Comparison of ENCODE assay signal across 11 cellular contexts in genomic region chr9:112863214-112863613, GRCh38. TPM values are rescaled to one million over a fixed set of nuclear protein-coding genes. Genes with fewer than 3 reads are reported as not detected.
A peak's percentile ranks its signal among the peaks of the same experiment; 100 is the strongest.
DNase-seq lines count a peak whose midpoint lies in the region; ATAC-seq, FAIRE-seq and TF ChIP-seq lines count a peak whose summit lies in the region.
"Had no signal": no experiment of that assay in that cellular context is flagged by ENCODE, and none has a peak within 500 bp of the region (broad histone marks: within the 10 kb centered on the region; RNA-seq: fewer than 3 reads in every experiment).

No MANE protein-coding gene starts in this region.

- POLR2A ChIA-PET in PC-9 (lab: Charles Lee; ENCODE audit: unreplicated experiment): no interaction called here
- POLR2A ChIA-PET in RWPE1 (lab: Yijun Ruan, JAX; ENCODE audit: low non-redundant PET): no interaction called here

- no peaks in the 10 kb centered on the region for H3K27me3 ChIP-seq in adipocyte (replicated peaks; ENCODE audit: control insufficient read depth, insufficient read depth, low read length)
- no peaks in the 10 kb centered on the region for H3K27me3 ChIP-seq in PC-9 (ENCODE audit: insufficient read depth, low read depth)

- no peak for TF ChIP-seq POLR2A in H54 (IDR thresholded peaks at IDR 0.05; ENCODE audit: low read depth, low read length)

- H3K36me3 ChIP-seq in adipocyte (ENCODE audit: control insufficient read depth, insufficient read depth, low read length, severe bottlenecking) (no peaks in the 10 kb centered on the region), PC-9 (ENCODE audit: low read depth) (no peaks in the 10 kb centered on the region)

- peaks cover 65% of the 10 kb centered on the region for H3K4me1 ChIP-seq in adipocyte (ENCODE audit: control insufficient read depth, insufficient read depth, low read length)
- peaks cover 4% of the 10 kb centered on the region for H3K4me1 ChIP-seq in PC-9 (replicated peaks; ENCODE audit: insufficient read depth)

- peaks cover 12% of the 10 kb centered on the region; the same call in 1 of the 2 replicates for H3F3A ChIP-seq in PC-9 (ENCODE audit: insufficient read depth, low read depth)

- no peaks in the 10 kb centered on the region for H3K27me3 Mint-ChIP-seq in type B pancreatic cell

- no peak overlapping the region for H2AFZ ChIP-seq in PC-9

- peak; percentile 36 for ATAC-seq in HG02870 (IDR thresholded peaks at IDR 0.05; ENCODE audit: unreplicated experiment)

- no peak overlapping the region for H3K27ac Mint-ChIP-seq in type B pancreatic cell

- CTCF ChIA-PET in PC-9 (lab: Charles Lee) (no interaction called here), RWPE1 (lab: Yijun Ruan, JAX) (interaction anchor here (1.3 kb wide), 1 partner anchor 40 kb away, joined by 5 read pairs; no protein-coding TSS in a partner anchor)

- no peaks in the 10 kb centered on the region for H3K9me2 ChIP-seq in PC-9 (ENCODE audit: insufficient read depth)

- peak; percentile 27 for DNase-seq in AG20443 (ENCODE audit: low spot score)
- peak; percentile 81 for DNase-seq in adipocyte (ENCODE audit: low read depth)
- peak; percentile 73 for DNase-seq in medulla oblongata (ENCODE audit: extremely low spot score)
- DNase-seq in PC-9: no peak
- DNase-seq in H54 (ENCODE audit: insufficient read length, low spot score): no peak
- DNase-seq in RWPE1 (ENCODE audit: low spot score): no peak
- DNase-seq in type B pancreatic cell (ENCODE audit: extremely low spot score, unreplicated experiment): no peak
- DNase-seq: dermis blood vessel endothelial cell, H7, NCI-H2227 treated with DMSO at 0.1 percent for 48 hours had no signal

- H4K20me1 ChIP-seq in PC-9 (ENCODE audit: insufficient read depth): no peaks in the 10 kb centered on the region

- H3K4me3 Mint-ChIP-seq in type B pancreatic cell: no peak overlapping the region

- peaks cover 4% of the 10 kb centered on the region for H3K36me3 Mint-ChIP-seq in type B pancreatic cell

- H3K4me1 Mint-ChIP-seq in type B pancreatic cell (ENCODE audit: unreplicated experiment): peaks cover 5% of the 10 kb centered on the region

- intact Hi-C loops in PC-9 (cut with micrococcal nuclease; ENCODE audit: unreplicated experiment): no loop called here

- no peak overlapping the region for H3K4me3 ChIP-seq in adipocyte (ENCODE audit: low read length)
- no peak overlapping the region for H3K4me3 ChIP-seq in PC-9

- no TSS peak for BruUV-seq in PC-9 (replicated peaks; lab: Mats Ljungman, UMichigan)

- H3K9me3 ChIP-seq in adipocyte (ENCODE audit: control insufficient read depth, low read length): no peaks in the 10 kb centered on the region
- H3K9me3 ChIP-seq in PC-9 (ENCODE audit: insufficient read depth, low read depth): no peaks in the 10 kb centered on the region

- TF ChIP-seq CTCF in PC-9 (conservative IDR thresholded peaks at IDR 0.05) (no peak), RWPE1 (conservative IDR thresholded peaks at IDR 0.05; ENCODE audit: low read depth) (no peak), type B pancreatic cell (conservative IDR thresholded peaks at IDR 0.05) (no peak)

- H3K9ac ChIP-seq in adipocyte (ENCODE audit: low read length): peak overlapping the region; percentile 69

- no peak overlapping the region for H3K4me2 ChIP-seq in PC-9

- no peak for FAIRE-seq in H54 (lab: Jason Lieb, UNC)

- H3K9me3 Mint-ChIP-seq in type B pancreatic cell: peaks cover 4% of the 10 kb centered on the region

- no peaks in the 10 kb centered on the region for H3K79me2 ChIP-seq in PC-9 (ENCODE audit: low read depth)

- no peak overlapping the region for H3K27ac ChIP-seq in PC-9
- no peak overlapping the region for H3K27ac ChIP-seq in RWPE1

RNA-seq across cellular contexts. Expression of gene SLC46A2, which starts 27.5 kb away (rescaled TPM):
- total RNA-seq in PC-9 (2021) (not detected in 2 replicates), type B pancreatic cell (ENCODE audit: low replicate concordance) (0.14 TPM in 1 of 2 replicates, not detected in the other)
- total RNA-seq: dermis blood vessel endothelial cell, H7 had no signal

Comparison
In these comparisons a context has a peak if more than half of its experiments do, and no peak if none do; other contexts are left out.
1. DNase-seq: peak in AG20443 (single experiment), adipocyte (single experiment) and medulla oblongata (single experiment); none in PC-9 (0 of 2), H54 (single experiment), RWPE1 (single experiment) and type B pancreatic cell (single experiment).